8 cellular contexts compared by ENCODE assay signal in the genomic region with DNA sequence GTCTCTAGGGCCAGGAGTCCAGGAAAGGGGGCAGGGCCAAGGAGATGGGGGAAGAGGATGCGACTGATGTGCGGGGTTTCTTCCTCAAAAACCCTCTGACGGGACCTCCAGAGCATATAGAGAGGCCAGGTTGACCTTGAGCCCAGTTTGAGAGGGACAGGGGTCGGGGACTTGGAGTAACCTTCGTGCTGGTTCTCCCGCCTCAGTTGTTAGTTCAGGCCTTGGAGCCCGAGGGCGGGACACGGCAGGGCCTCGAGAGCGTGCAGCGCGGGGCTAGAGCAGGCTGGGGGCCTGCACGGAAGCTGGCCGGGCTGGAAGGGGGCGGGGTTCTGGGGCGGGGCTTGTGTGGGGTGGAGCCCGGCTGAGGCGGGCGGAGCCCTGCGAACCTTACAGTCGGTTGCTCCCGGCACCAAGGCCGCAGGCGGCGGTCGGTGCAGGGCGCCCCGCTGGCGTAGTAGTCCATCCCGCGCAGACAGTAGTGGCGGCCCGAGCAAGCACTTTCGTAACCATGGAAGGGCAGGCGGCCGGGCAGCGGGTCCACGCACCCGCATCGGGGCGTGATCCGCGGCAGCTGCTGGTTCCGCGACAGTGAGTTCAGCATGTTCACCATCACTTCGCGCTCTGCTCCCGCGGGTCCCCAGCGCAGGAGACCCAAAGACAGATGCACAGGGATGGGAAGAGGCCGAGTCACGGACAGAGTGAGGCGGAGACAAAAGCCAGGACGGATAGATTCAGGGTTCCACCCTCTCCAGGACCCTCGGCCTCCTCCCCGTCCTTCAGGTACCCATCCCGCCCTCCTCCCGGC. TPM values are rescaled to one million over a fixed set of nuclear protein-coding genes. Genes with fewer than 3 reads are reported as not detected.
DNase-seq lines count a peak whose midpoint lies in the region; ATAC-seq and TF ChIP-seq lines count a peak whose summit lies in the region.

No MANE protein-coding gene starts in this region.

- intact Hi-C loops in Calu3 (cut with micrococcal nuclease; ENCODE audit: unreplicated experiment): no loop called here
- intact Hi-C loops in dendritic cell treated with granulocyte-macrophage colony-stimulating factor and Interleukin-4, amounts not matched to agents 40 ng/mL and 50 ng/mL, for 4 days (cut with micrococcal nuclease): loop anchor here (1.0 kb wide), 1 partner anchor 51 kb away; a partner anchor contains a TSS
- intact Hi-C loops in left lung (cut with DNase I): no loop called here

- peak overlapping the region; percentile 56 for H3K4me3 Mint-ChIP-seq in Calu3 (ENCODE audit: low read depth, unreplicated experiment)
- H3K4me3 Mint-ChIP-seq in dendritic cell treated with granulocyte-macrophage colony-stimulating factor and Interleukin-4, amounts not matched to agents 40 ng/mL and 50 ng/mL, for 4 days: peak overlapping the region; percentile 78

- ATAC-seq in left lung: peak; percentile 70
- no peak for ATAC-seq in GM18519 (IDR thresholded peaks at IDR 0.05; ENCODE audit: low FRiP score, unreplicated experiment)

- no peaks in the 10 kb centered on the region for H3K36me3 ChIP-seq in left lung

- peaks cover 47% of the 10 kb centered on the region for H3K27me3 Mint-ChIP-seq in Calu3 (ENCODE audit: unreplicated experiment)
- H3K27me3 Mint-ChIP-seq in dendritic cell treated with granulocyte-macrophage colony-stimulating factor and Interleukin-4, amounts not matched to agents 40 ng/mL and 50 ng/mL, for 4 days: peaks cover 47% of the 10 kb centered on the region

- no TSS peak for BruUV-seq in Calu3 (replicated peaks; lab: Mats Ljungman, UMichigan)

- peaks cover 25% of the 10 kb centered on the region for H3K36me3 Mint-ChIP-seq in Calu3 (ENCODE audit: insufficient read depth, unreplicated experiment)
- H3K36me3 Mint-ChIP-seq in dendritic cell treated with granulocyte-macrophage colony-stimulating factor and Interleukin-4, amounts not matched to agents 40 ng/mL and 50 ng/mL, for 4 days (ENCODE audit: low read depth): no peaks in the 10 kb centered on the region

- CTCF ChIA-PET in Calu3 (lab: Charles Lee): interaction anchor here (0.6 to 0.9 kb wide), 2 partner anchors 54 to 257 kb away, joined by 3 read pairs; a partner anchor contains a TSS

- peaks cover 13 to 44% of the 10 kb centered on the region in 2 donors for H3K4me1 ChIP-seq in left lung

- H3K4me3 ChIP-seq in HFF-Myc (replicated peaks; ENCODE audit: low read depth, low read length): peak overlapping the region; percentile 35
- peak overlapping the region; percentile 46 to 53 for H3K4me3 ChIP-seq in left lung

- H3K27ac Mint-ChIP-seq in Calu3 (ENCODE audit: unreplicated experiment): no peak overlapping the region
- peak overlapping the region; percentile 77 for H3K27ac Mint-ChIP-seq in dendritic cell treated with granulocyte-macrophage colony-stimulating factor and Interleukin-4, amounts not matched to agents 40 ng/mL and 50 ng/mL, for 4 days

- H3K9me3 ChIP-seq in left lung: no peaks in the 10 kb centered on the region

- DNase-seq in Calu3: peak; percentile 53
- DNase-seq in HFF-Myc (ENCODE audit: extremely low read depth, low read depth): peak; percentile 21
- DNase-seq in NCI-H510A (lab: John Stamatoyannopoulos, UW): peak; percentile 50
- peak; percentile 68 to 73 for DNase-seq in activated CD4-positive, alpha-beta T cell treated with anti-CD3 and anti-CD28 coated beads, Interleukin-2, amount 50 U/mL, for 4 hours
- peak; percentile 83 to 95 for DNase-seq in left lung
- DNase-seq in stimulated activated CD4-positive, alpha-beta T cell treated with anti-CD3 and anti-CD28 coated beads, Interleukin-1b, Interleukin-23, amount 100 ng/mL, for 48 hours: peak; percentile 73

- H3K27me3 ChIP-seq in left lung: peaks cover 0 to 14% of the 10 kb centered on the region in 2 donors

- H3K9me3 Mint-ChIP-seq in Calu3 (ENCODE audit: low read depth, unreplicated experiment): no peaks in the 10 kb centered on the region
- H3K9me3 Mint-ChIP-seq in dendritic cell treated with granulocyte-macrophage colony-stimulating factor and Interleukin-4, amounts not matched to agents 40 ng/mL and 50 ng/mL, for 4 days: no peaks in the 10 kb centered on the region

- H3K27ac ChIP-seq in left lung: no peak overlapping the region

- peaks cover 20% of the 10 kb centered on the region for H3K4me1 Mint-ChIP-seq in Calu3 (ENCODE audit: low read depth, unreplicated experiment)
- H3K4me1 Mint-ChIP-seq in dendritic cell treated with granulocyte-macrophage colony-stimulating factor and Interleukin-4, amounts not matched to agents 40 ng/mL and 50 ng/mL, for 4 days (ENCODE audit: low read depth): peaks cover 48% of the 10 kb centered on the region

- TF ChIP-seq CTCF in Calu3 (IDR thresholded peaks at IDR 0.05; ENCODE audit: unreplicated experiment) (no peak), HFF-Myc (IDR thresholded peaks at IDR 0.05; ENCODE audit: low read depth, low read length, missing control alignments) (no peak), left lung (IDR thresholded peaks at IDR 0.05) (no peak)

RNA-seq across cellular contexts. Expression of a gene that starts 4.0 kb away (rescaled TPM):
- total RNA-seq in Calu3 (2022) (11.5 and 12.5 TPM in 2 replicates), left lung (10 to 100 TPM in 1 of 2 donors, 1 to 10 TPM in 1; 6.9 to 22.6 TPM)

RNA-seq across cellular contexts. Expression of a gene that starts 51.3 kb away (rescaled TPM):
- total RNA-seq in Calu3 (2022) (10.1 and 12.2 TPM in 2 replicates), left lung (10 to 100 TPM; 10.3 to 11.9 TPM)

RNA-seq across cellular contexts. Expression of a gene that starts 51.6 kb away (rescaled TPM):
- total RNA-seq in Calu3 (2022) (4.1 and 4.2 TPM in 2 replicates), left lung (1 to 10 TPM; 2.4 TPM)

Comparison
In these comparisons a context has a peak if more than half of its experiments do, and no peak if none do; other contexts are left out.
1. DNase-seq: peak in every context shown above with its lines; median percentile 89 in left lung; 73 in stimulated activated CD4-positive, alpha-beta T cell treated with anti-CD3 and anti-CD28 coated beads, Interleukin-1b, Interleukin-23, amount 100 ng/mL, for 48 hours; 70 in activated CD4-positive, alpha-beta T cell treated with anti-CD3 and anti-CD28 coated beads, Interleukin-2, amount 50 U/mL, for 4 hours; 53 in Calu3; 50 in NCI-H510A; 21 in HFF-Myc.